Comparison of ENCODE assay signal across 15 cellular contexts in the genomic region with DNA sequence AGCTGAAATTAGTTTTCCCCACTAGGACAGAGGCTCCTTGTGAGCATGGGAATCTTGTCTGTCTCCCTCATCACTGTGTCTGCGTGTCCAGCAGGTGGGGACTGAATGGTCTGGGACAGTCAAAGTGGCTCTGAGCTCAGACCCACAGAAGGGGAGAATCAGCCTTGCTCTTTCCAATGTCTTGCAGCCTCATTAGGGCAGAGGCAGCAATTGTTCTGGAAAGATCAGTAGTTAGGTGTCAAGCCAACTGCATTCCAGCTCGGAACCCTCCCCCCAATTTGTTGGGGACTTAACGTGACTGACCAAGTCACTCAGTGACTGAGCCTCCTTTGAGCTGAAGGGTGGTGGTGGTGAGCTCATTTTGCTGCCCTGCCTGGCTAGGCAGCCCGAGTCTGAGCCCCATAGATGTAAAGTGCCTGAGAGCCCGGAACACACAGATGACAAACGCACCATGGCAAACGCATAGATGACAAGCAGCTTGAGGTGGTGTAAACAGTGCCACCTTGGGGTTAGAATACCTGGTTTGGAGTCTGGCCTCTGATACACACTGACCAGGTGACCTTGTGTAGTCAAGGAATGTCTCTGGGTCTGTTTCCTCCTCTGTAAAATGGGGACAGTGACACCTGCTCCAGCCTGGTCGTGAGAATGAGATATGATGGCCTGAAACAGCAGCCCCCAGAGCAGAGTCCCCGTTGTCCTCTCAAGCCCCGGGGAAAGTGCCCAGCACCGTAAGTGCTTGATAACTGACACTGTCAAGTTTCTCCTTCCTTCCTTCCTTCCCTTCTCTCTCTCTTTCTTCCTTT. TPM values are rescaled to one million over a fixed set of nuclear protein-coding genes. Genes with fewer than 3 reads are reported as not detected.
DNase-seq lines count a peak whose midpoint lies in the region; ATAC-seq and TF ChIP-seq lines count a peak whose summit lies in the region.
"Had no signal": no experiment of that assay in that cellular context is flagged by ENCODE, and none has a peak within 500 bp of the region (broad histone marks: within the 10 kb centered on the region; RNA-seq: fewer than 3 reads in every experiment).

No MANE protein-coding gene starts in this region.

- H3K9me3 ChIP-seq in tibial artery = no peaks in the 10 kb centered on the region
- H3K9me3 ChIP-seq: adrenal gland, ovary, SJSA1 had no signal

- no peak overlapping the region for H3K4me3 Mint-ChIP-seq in activated CD4-positive, alpha-beta T cell treated with anti-CD3 and anti-CD28 coated beads for 36 hours
- H3K4me3 Mint-ChIP-seq in stimulated activated effector memory CD8-positive, alpha-beta T cell treated with anti-CD3 and anti-CD28 coated beads, Interleukin-12 subunit alpha, Interleukin-12 subunit beta, amount 100 ng/mL, for 72 hours = no peak overlapping the region
- H3K4me3 Mint-ChIP-seq: memory B cell had no signal

- no peaks in the 10 kb centered on the region for H3K4me1 Mint-ChIP-seq in activated CD4-positive, alpha-beta T cell treated with anti-CD3 and anti-CD28 coated beads for 36 hours
- no peaks in the 10 kb centered on the region for H3K4me1 Mint-ChIP-seq in stimulated activated effector memory CD8-positive, alpha-beta T cell treated with anti-CD3 and anti-CD28 coated beads, Interleukin-12 subunit alpha, Interleukin-12 subunit beta, amount 100 ng/mL, for 72 hours

- peaks cover 0 to 20% (median 17%) of the 10 kb centered on the region in 4 donors for H3K4me1 ChIP-seq in tibial artery
- H3K4me1 ChIP-seq: adrenal gland had no signal

- H3K4me3 ChIP-seq in tibial artery = no peak overlapping the region
- H3K4me3 ChIP-seq: adrenal gland, ovary, SJSA1 had no signal

- intact Hi-C loops in activated CD4-positive, alpha-beta T cell treated with anti-CD3 and anti-CD28 coated beads for 36 hours (cut with DNase I, micrococcal nuclease) = loop anchor here (5.0 to 10.0 kb wide), 4 partner anchors 148 to 795 kb away; no protein-coding TSS in a partner anchor
- intact Hi-C loops in tibial artery (cut with DNase I; ENCODE audit: low total_unique reads) = loop anchor here (5.0 kb wide), 2 partner anchors 108 to 528 kb away; no protein-coding TSS in a partner anchor

- no peak overlapping the region for H3K27ac Mint-ChIP-seq in activated CD4-positive, alpha-beta T cell treated with anti-CD3 and anti-CD28 coated beads for 36 hours
- no peak overlapping the region for H3K27ac Mint-ChIP-seq in stimulated activated effector memory CD8-positive, alpha-beta T cell treated with anti-CD3 and anti-CD28 coated beads, Interleukin-12 subunit alpha, Interleukin-12 subunit beta, amount 100 ng/mL, for 72 hours
- H3K27ac Mint-ChIP-seq: memory B cell had no signal

- no peak for DNase-seq in activated CD4-positive, alpha-beta T cell treated with anti-CD3 and anti-CD28 coated beads for 36 hours
- DNase-seq in activated CD4-positive, alpha-beta T cell treated with anti-CD3 and anti-CD28 coated beads for 48 hours = no peak
- DNase-seq in NAMALWA (ENCODE audit: low spot score) (peak; percentile 40), islet precursor cell (peak; percentile 56), tibial artery (peak; percentile 9 to 25)
- no peak for DNase-seq in stimulated activated effector memory CD8-positive, alpha-beta T cell treated with anti-CD3 and anti-CD28 coated beads, Interleukin-12 subunit alpha, Interleukin-12 subunit beta, amount 100 ng/mL, for 72 hours (ENCODE audit: low spot score in 2 of 2)
- no peak for DNase-seq in stimulated activated naive CD8-positive, alpha-beta T cell treated with anti-CD3 and anti-CD28 coated beads, Interleukin-15, Interleukin-2, amounts not matched to agents 100 U/mL and 50 U/mL, for 24 hours
- no peak for DNase-seq in stimulated activated CD4-positive, alpha-beta T cell treated with anti-CD3 and anti-CD28 coated beads, Interleukin-2, amount 100 ng/mL, for 24 hours
- DNase-seq: NCI-H146; NCI-H526 treated with DMSO at 0.1 percent for 48 hours; stimulated activated CD4-positive, alpha-beta T cell treated with anti-CD3 and anti-CD28 coated beads, Interleukin-15, amount 100 ng/mL, for 24 hours had no signal

- ATAC-seq in activated CD4-positive, alpha-beta T cell treated with anti-CD3 and anti-CD28 coated beads for 36 hours = peak; percentile 32
- ATAC-seq in stimulated activated effector memory CD8-positive, alpha-beta T cell treated with anti-CD3 and anti-CD28 coated beads, Interleukin-12 subunit alpha, Interleukin-12 subunit beta, amount 100 ng/mL, for 72 hours = no peak
- no peak for ATAC-seq in stimulated activated naive CD8-positive, alpha-beta T cell treated with anti-CD3 and anti-CD28 coated beads, Interleukin-15, Interleukin-2, amounts not matched to agents 100 U/mL and 50 U/mL, for 24 hours

- no peaks in the 10 kb centered on the region for H3K36me3 ChIP-seq in tibial artery
- H3K36me3 ChIP-seq: adrenal gland, ovary, SJSA1 had no signal

- CTCF ChIA-PET in activated CD4-positive, alpha-beta T cell treated with anti-CD3 and anti-CD28 coated beads for 36 hours (lab: Charles Lee) = no interaction called here

- H3K36me3 Mint-ChIP-seq in activated CD4-positive, alpha-beta T cell treated with anti-CD3 and anti-CD28 coated beads for 36 hours (ENCODE audit: low read depth) = no peaks in the 10 kb centered on the region
- no peaks in the 10 kb centered on the region for H3K36me3 Mint-ChIP-seq in stimulated activated effector memory CD8-positive, alpha-beta T cell treated with anti-CD3 and anti-CD28 coated beads, Interleukin-12 subunit alpha, Interleukin-12 subunit beta, amount 100 ng/mL, for 72 hours
- H3K36me3 Mint-ChIP-seq: memory B cell had no signal

- no peak overlapping the region for H3K27ac ChIP-seq in tibial artery
- H3K27ac ChIP-seq: adrenal gland, SJSA1 had no signal

- H3K27me3 Mint-ChIP-seq in activated CD4-positive, alpha-beta T cell treated with anti-CD3 and anti-CD28 coated beads for 36 hours = peaks cover 34% of the 10 kb centered on the region

- H3K9me3 Mint-ChIP-seq in activated CD4-positive, alpha-beta T cell treated with anti-CD3 and anti-CD28 coated beads for 36 hours (ENCODE audit: low read depth) = no peaks in the 10 kb centered on the region
- H3K9me3 Mint-ChIP-seq in stimulated activated effector memory CD8-positive, alpha-beta T cell treated with anti-CD3 and anti-CD28 coated beads, Interleukin-12 subunit alpha, Interleukin-12 subunit beta, amount 100 ng/mL, for 72 hours = no peaks in the 10 kb centered on the region
- H3K9me3 Mint-ChIP-seq: memory B cell had no signal

- peaks cover 0 to 77% of the 10 kb centered on the region in 2 donors for H3K27me3 ChIP-seq in tibial artery
- H3K27me3 ChIP-seq: ovary had no signal

- POLR2A ChIA-PET in activated CD4-positive, alpha-beta T cell treated with anti-CD3 and anti-CD28 coated beads for 36 hours (lab: Charles Lee) = no interaction called here

- no peak for TF ChIP-seq CTCF in tibial artery (IDR thresholded peaks at IDR 0.05)

RNA-seq across cellular contexts. Expression of gene SORCS2, which starts 2.7 kb away (rescaled TPM):
- total RNA-seq in activated CD4-positive, alpha-beta T cell treated with anti-CD3 and anti-CD28 coated beads for 36 hours = under 1 TPM in 1 of 2 experiments, not detected in 1; 0.04 TPM

Comparison
In these comparisons a context has a peak if more than half of its experiments do, and no peak if none do; other contexts are left out.
1. DNase-seq: peak in NAMALWA (single experiment), islet precursor cell (single experiment) and tibial artery (2 of 2); none in activated CD4-positive, alpha-beta T cell treated with anti-CD3 and anti-CD28 coated beads for 36 hours (single experiment), activated CD4-positive, alpha-beta T cell treated with anti-CD3 and anti-CD28 coated beads for 48 hours (single experiment), stimulated activated effector memory CD8-positive, alpha-beta T cell treated with anti-CD3 and anti-CD28 coated beads, Interleukin-12 subunit alpha, Interleukin-12 subunit beta, amount 100 ng/mL, for 72 hours (0 of 2), stimulated activated naive CD8-positive, alpha-beta T cell treated with anti-CD3 and anti-CD28 coated beads, Interleukin-15, Interleukin-2, amounts not matched to agents 100 U/mL and 50 U/mL, for 24 hours (single experiment) and stimulated activated CD4-positive, alpha-beta T cell treated with anti-CD3 and anti-CD28 coated beads, Interleukin-2, amount 100 ng/mL, for 24 hours (0 of 2).